9 cellular contexts compared by ENCODE assay signal in the genomic region with DNA sequence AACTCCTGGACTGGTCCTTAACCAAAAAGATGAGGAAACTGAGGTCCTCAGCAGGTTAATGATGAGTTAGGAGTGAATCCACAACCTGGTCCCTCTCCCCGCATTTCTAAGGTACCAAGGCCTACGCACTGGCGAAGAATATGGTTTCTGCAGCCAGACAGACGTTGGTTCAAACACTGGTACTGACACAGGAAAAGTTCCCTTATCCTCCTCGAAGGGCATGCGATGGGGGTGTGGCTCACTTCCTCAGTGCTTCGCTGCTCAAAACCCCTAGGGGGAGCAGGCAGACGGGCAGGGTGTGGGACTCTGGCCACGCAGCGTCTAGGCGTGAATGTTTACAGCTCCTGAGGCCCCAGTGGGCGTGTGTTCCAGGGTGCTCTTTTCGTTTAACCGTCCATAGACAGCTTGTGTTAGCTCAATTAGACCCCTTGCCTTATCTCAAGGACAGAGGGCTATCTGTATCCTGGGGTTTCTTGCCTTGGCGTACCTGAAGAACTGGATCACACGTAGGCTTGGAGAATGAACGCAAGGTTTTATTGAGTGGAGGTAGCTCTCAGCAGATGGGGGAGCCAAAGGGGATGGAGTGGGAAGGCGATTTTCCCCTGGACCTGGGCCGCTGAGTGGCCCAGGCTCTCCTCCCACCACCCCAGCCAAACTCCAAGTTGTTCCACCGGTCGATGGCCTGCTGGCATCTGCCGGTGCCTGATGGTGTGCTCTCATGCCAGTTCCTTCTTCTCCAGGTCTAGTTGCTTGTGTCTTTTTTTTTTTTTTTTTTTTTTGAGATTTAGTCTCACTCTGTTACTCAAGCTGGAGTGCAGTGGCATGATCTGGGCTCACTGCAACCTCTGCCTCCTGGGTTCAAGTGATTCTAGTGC. TPM values are rescaled to one million over a fixed set of nuclear protein-coding genes. Genes with fewer than 3 reads are reported as not detected.
A peak's percentile ranks its signal among the peaks of the same experiment; 100 is the strongest.
DNase-seq lines count a peak whose midpoint lies in the region; ATAC-seq, FAIRE-seq and TF ChIP-seq lines count a peak whose summit lies in the region.
"Had no signal": no experiment of that assay in that cellular context is flagged by ENCODE, and none has a peak within 500 bp of the region (broad histone marks: within the 10 kb centered on the region; RNA-seq: fewer than 3 reads in every experiment).

No MANE protein-coding gene starts in this region.

- H3K36me3 ChIP-seq in small intestine (ENCODE audit: control insufficient read depth in 2 of 2, insufficient read depth in 2 of 2, low read length in 2 of 2) = no peaks in the 10 kb centered on the region

- no peaks in the 10 kb centered on the region for H3K27me3 Mint-ChIP-seq in activated T-helper 17 cell treated with anti-CD3 and anti-CD28 coated beads, Interleukin-2, amount 50 U/mL, for 72 hours

- no peak; the same call in 1 of the 2 replicates for TF ChIP-seq CTCF in RWPE1 (conservative IDR thresholded peaks at IDR 0.05; ENCODE audit: low read depth)

- no peaks in the 10 kb centered on the region for H3K27me3 ChIP-seq in small intestine (ENCODE audit: control insufficient read depth in 2 of 2, insufficient read depth in 2 of 2, low read length in 2 of 2)

- no peaks in the 10 kb centered on the region for H3K9me3 ChIP-seq in small intestine (ENCODE audit: control insufficient read depth, low read depth)

- H3K4me3 Mint-ChIP-seq in activated T-helper 17 cell treated with anti-CD3 and anti-CD28 coated beads, Interleukin-2, amount 50 U/mL, for 72 hours = peak overlapping the region; percentile 49

- no peak overlapping the region for H3K27ac Mint-ChIP-seq in activated T-helper 17 cell treated with anti-CD3 and anti-CD28 coated beads, Interleukin-2, amount 50 U/mL, for 72 hours

- CTCF ChIA-PET in RWPE1 (lab: Yijun Ruan, JAX) = interaction anchor here (0.6 to 1.2 kb wide), 6 partner anchors 11 to 101 kb away, joined by 3 to 5 read pairs (median 4); no protein-coding TSS in a partner anchor

- ATAC-seq in HG03342 (IDR thresholded peaks at IDR 0.05; ENCODE audit: unreplicated experiment) (peak; percentile 71), Right ventricle myocardium inferior (peak; percentile 70)
- peak; percentile 100 for ATAC-seq in activated T-helper 17 cell treated with anti-CD3 and anti-CD28 coated beads, Interleukin-2, amount 50 U/mL, for 72 hours (replicated peaks)

- intact Hi-C loops in Right ventricle myocardium inferior (cut with DNase I) = loop anchor here (5.0 kb wide), 1 partner anchor 99 kb away; no protein-coding TSS in a partner anchor

- H3K27ac ChIP-seq in RWPE1 (peak overlapping the region; percentile 13; the same call in 1 of the 2 replicates), small intestine (ENCODE audit: low read depth in 1 of 2, low read length in 1 of 2) (no peak overlapping the region)

- H3K4me1 ChIP-seq in small intestine (ENCODE audit: control insufficient read depth in 2 of 2, insufficient read depth in 1 of 2, low read depth in 1 of 2, low read length in 1 of 2) = peaks cover 0 to 2% of the 10 kb centered on the region in 2 donors

- H3K4me3 ChIP-seq in small intestine (ENCODE audit: low read depth in 1 of 2, low read length in 2 of 2) = no peak overlapping the region

- no peaks in the 10 kb centered on the region for H3K9me3 Mint-ChIP-seq in activated T-helper 17 cell treated with anti-CD3 and anti-CD28 coated beads, Interleukin-2, amount 50 U/mL, for 72 hours

- no peak for FAIRE-seq in small intestine (lab: Jason Lieb, UNC)
- FAIRE-seq: G401.6 had no signal

- H3K4me1 Mint-ChIP-seq in activated T-helper 17 cell treated with anti-CD3 and anti-CD28 coated beads, Interleukin-2, amount 50 U/mL, for 72 hours = peaks cover 14% of the 10 kb centered on the region

- no peaks in the 10 kb centered on the region for H3K36me3 Mint-ChIP-seq in activated T-helper 17 cell treated with anti-CD3 and anti-CD28 coated beads, Interleukin-2, amount 50 U/mL, for 72 hours (ENCODE audit: low read depth)

- POLR2A ChIA-PET in RWPE1 (lab: Yijun Ruan, JAX; ENCODE audit: low non-redundant PET) = interaction anchor here (0.6 kb wide), 1 partner anchor 32 kb away, joined by 3 read pairs; a partner anchor contains a TSS

- 41 to 46% (median 43%) methylated on average over 22 of the region's 22 CpGs for WGBS in small intestine, 3 donors

- DNase-seq in NCI-H2196 (lab: John Stamatoyannopoulos, UW; ENCODE audit: unreplicated experiment) (peak; percentile 18), NCI-H2196 treated with DMSO at 0.1 percent for 48 hours (lab: John Stamatoyannopoulos, UW; ENCODE audit: unreplicated experiment) (no peak), RWPE1 (ENCODE audit: low spot score) (peak; percentile 68), Right ventricle myocardium inferior (ENCODE audit: missing footprints) (peak; percentile 83), small intestine (peak; percentile 75), superior temporal gyrus (ENCODE audit: extremely low spot score) (no peak)

RNA-seq across cellular contexts. Expression of a gene that starts 31.8 kb away (rescaled TPM):
- total RNA-seq in activated T-helper 17 cell treated with anti-CD3 and anti-CD28 coated beads, Interleukin-2, amount 50 U/mL, for 72 hours = 10 to 100 TPM; 68.3 to 77.1 TPM
- 23.3 TPM for total RNA-seq in Right ventricle myocardium inferior
- 10 to 100 TPM in 1 of 3 donors, 1 to 10 TPM in 2; 6.5 to 16.6 (median 8.6) TPM for polyA plus RNA-seq in small intestine

Comparison
In these comparisons a context has a peak if more than half of its experiments do, and no peak if none do; other contexts are left out.
1. DNase-seq: peak in NCI-H2196 (single experiment), RWPE1 (single experiment), Right ventricle myocardium inferior (single experiment) and small intestine (single experiment); none in NCI-H2196 treated with DMSO at 0.1 percent for 48 hours (single experiment) and superior temporal gyrus (single experiment).
2. Peak in every context shown above with its lines, with median percentiles within 50 percentile points of each other: ATAC-seq.